ENCODE assay signal across 1 cellular context in the genomic region with DNA sequence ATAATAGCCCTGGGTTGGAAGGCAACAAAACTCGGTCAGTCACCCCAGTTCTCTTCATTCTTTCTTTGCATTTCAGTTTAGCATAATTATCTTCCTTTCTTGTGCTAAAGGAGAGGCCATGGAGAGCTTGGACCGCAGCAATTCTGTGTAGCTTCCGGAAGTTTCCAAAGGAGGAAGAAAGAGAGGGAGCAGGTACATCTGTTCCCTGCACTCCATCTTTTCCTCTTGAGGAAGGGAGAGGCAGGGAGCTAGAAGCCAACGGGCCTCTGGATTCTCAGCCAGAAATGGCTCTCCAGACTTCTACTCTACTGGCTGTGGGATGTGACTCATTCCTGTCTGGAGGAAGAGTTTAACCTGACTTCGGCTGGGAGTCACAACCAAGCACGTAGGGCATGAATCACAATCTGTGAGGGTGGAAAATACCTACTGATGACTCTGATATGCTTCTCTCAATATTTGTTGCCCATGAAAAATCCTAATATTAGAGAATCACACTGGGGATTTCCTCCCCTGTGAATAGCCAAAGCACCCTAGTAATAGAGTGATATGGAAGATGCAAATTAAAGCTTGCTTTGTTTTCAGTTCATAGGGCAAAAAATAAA.
A peak's percentile ranks its signal among the peaks of the same experiment; 100 is the strongest.
TF ChIP-seq lines count a peak whose summit lies in the region.

No MANE protein-coding gene starts in this region.

TF ChIP-seq in HepG2, 621 proteins besides CTCF, POLR2A, EP300 and RAD21 (continued from another document):
- TF ChIP-seq SAP130 (CRISPR knock-in tag; IDR thresholded peaks at IDR 0.05; ENCODE audit: low read depth) (peak; percentile 42; the same call in 1 of the 2 replicates), ZNF468 (CRISPR knock-in tag; IDR thresholded peaks at IDR 0.05) (no peak), FOSL2 (CRISPR knock-in tag; IDR thresholded peaks at IDR 0.05) (peak; percentile 88), RARA (CRISPR knock-in tag; IDR thresholded peaks at IDR 0.05) (0 out of 2 replicates have a peak, but pooled peaks have one; percentile 7), ZNF562 (CRISPR knock-in tag; IDR thresholded peaks at IDR 0.05; ENCODE audit: borderline replicate concordance) (no peak), ZNF644 (CRISPR knock-in tag; IDR thresholded peaks at IDR 0.05; ENCODE audit: low read depth) (peak; percentile 21; the same call in 1 of the 2 replicates), ZNF879 (CRISPR knock-in tag; IDR thresholded peaks at IDR 0.05) (no peak), REL (CRISPR knock-in tag; conservative IDR thresholded peaks at IDR 0.05) (no peak), ZNF550 (CRISPR knock-in tag; IDR thresholded peaks at IDR 0.05; ENCODE audit: borderline replicate concordance) (no peak), STAT5B (CRISPR knock-in tag; IDR thresholded peaks at IDR 0.05) (no peak), KDM4B (CRISPR knock-in tag; IDR thresholded peaks at IDR 0.05) (no peak), SMAD9 (CRISPR knock-in tag; IDR thresholded peaks at IDR 0.05) (no peak), ELF3 (CRISPR knock-in tag; IDR thresholded peaks at IDR 0.05) (peak; percentile 36; the same call in 1 of the 2 replicates), ARNT2 (CRISPR knock-in tag; IDR thresholded peaks at IDR 0.05; ENCODE audit: low read depth) (no peak), ZC3H4 (CRISPR knock-in tag; IDR thresholded peaks at IDR 0.05; ENCODE audit: borderline replicate concordance) (no peak), ETV5 (CRISPR knock-in tag; IDR thresholded peaks at IDR 0.05; ENCODE audit: borderline replicate concordance) (peak; percentile 11; the same call in 1 of the 2 replicates), MED8 (CRISPR knock-in tag; IDR thresholded peaks at IDR 0.05; ENCODE audit: insufficient replicate concordance) (no peak)
- TF ChIP-seq, protein P1, sequence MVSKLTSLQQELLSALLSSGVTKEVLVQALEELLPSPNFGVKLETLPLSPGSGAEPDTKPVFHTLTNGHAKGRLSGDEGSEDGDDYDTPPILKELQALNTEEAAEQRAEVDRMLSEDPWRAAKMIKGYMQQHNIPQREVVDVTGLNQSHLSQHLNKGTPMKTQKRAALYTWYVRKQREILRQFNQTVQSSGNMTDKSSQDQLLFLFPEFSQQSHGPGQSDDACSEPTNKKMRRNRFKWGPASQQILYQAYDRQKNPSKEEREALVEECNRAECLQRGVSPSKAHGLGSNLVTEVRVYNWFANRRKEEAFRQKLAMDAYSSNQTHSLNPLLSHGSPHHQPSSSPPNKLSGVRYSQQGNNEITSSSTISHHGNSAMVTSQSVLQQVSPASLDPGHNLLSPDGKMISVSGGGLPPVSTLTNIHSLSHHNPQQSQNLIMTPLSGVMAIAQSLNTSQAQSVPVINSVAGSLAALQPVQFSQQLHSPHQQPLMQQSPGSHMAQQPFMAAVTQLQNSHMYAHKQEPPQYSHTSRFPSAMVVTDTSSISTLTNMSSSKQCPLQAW (CRISPR knock-in tag; IDR thresholded peaks at IDR 0.05) = no peak
- TF ChIP-seq, protein P2, sequence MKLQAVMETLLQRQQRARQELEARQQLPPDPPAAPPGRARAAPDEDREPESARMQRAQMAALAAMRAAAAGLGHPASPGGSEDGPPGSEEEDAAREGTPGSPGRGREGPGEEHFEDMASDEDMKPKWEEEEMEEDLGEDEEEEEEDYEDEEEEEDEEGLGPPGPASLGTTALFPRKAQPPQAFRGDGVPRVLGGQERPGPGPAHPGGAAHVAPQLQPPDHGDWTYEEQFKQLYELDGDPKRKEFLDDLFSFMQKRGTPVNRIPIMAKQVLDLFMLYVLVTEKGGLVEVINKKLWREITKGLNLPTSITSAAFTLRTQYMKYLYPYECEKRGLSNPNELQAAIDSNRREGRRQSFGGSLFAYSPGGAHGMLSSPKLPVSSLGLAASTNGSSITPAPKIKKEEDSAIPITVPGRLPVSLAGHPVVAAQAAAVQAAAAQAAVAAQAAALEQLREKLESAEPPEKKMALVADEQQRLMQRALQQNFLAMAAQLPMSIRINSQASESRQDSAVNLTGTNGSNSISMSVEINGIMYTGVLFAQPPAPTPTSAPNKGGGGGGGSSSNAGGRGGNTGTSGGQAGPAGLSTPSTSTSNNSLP (IDR thresholded peaks at IDR 0.05; ENCODE audit: low read depth, low read length) = no peak
- TF ChIP-seq, protein P3, sequence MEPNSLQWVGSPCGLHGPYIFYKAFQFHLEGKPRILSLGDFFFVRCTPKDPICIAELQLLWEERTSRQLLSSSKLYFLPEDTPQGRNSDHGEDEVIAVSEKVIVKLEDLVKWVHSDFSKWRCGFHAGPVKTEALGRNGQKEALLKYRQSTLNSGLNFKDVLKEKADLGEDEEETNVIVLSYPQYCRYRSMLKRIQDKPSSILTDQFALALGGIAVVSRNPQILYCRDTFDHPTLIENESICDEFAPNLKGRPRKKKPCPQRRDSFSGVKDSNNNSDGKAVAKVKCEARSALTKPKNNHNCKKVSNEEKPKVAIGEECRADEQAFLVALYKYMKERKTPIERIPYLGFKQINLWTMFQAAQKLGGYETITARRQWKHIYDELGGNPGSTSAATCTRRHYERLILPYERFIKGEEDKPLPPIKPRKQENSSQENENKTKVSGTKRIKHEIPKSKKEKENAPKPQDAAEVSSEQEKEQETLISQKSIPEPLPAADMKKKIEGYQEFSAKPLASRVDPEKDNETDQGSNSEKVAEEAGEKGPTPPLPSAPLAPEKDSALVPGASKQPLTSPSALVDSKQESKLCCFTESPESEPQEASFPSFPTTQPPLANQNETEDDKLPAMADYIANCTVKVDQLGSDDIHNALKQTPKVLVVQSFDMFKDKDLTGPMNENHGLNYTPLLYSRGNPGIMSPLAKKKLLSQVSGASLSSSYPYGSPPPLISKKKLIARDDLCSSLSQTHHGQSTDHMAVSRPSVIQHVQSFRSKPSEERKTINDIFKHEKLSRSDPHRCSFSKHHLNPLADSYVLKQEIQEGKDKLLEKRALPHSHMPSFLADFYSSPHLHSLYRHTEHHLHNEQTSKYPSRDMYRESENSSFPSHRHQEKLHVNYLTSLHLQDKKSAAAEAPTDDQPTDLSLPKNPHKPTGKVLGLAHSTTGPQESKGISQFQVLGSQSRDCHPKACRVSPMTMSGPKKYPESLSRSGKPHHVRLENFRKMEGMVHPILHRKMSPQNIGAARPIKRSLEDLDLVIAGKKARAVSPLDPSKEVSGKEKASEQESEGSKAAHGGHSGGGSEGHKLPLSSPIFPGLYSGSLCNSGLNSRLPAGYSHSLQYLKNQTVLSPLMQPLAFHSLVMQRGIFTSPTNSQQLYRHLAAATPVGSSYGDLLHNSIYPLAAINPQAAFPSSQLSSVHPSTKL (CRISPR knock-in tag; IDR thresholded peaks at IDR 0.05) = peak; percentile 33; the same call in 1 of the 2 replicates
- TF ChIP-seq, protein P4, sequence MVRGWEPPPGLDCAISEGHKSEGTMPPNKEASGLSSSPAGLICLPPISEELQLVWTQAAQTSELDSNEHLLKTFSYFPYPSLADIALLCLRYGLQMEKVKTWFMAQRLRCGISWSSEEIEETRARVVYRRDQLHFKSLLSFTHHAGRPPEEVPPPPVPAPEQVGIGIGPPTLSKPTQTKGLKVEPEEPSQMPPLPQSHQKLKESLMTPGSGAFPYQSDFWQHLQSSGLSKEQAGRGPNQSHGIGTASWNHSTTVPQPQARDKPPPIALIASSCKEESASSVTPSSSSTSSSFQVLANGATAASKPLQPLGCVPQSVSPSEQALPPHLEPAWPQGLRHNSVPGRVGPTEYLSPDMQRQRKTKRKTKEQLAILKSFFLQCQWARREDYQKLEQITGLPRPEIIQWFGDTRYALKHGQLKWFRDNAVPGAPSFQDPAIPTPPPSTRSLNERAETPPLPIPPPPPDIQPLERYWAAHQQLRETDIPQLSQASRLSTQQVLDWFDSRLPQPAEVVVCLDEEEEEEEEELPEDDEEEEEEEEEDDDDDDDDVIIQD (CRISPR knock-in tag; IDR thresholded peaks at IDR 0.05; ENCODE audit: low read depth) = 0 out of 2 replicates have a peak, but pooled peaks have one; percentile 51
- TF ChIP-seq, protein P5, sequence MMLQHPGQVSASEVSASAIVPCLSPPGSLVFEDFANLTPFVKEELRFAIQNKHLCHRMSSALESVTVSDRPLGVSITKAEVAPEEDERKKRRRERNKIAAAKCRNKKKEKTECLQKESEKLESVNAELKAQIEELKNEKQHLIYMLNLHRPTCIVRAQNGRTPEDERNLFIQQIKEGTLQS (CRISPR knock-in tag; IDR thresholded peaks at IDR 0.05) = no peak
- TF ChIP-seq, protein P6, sequence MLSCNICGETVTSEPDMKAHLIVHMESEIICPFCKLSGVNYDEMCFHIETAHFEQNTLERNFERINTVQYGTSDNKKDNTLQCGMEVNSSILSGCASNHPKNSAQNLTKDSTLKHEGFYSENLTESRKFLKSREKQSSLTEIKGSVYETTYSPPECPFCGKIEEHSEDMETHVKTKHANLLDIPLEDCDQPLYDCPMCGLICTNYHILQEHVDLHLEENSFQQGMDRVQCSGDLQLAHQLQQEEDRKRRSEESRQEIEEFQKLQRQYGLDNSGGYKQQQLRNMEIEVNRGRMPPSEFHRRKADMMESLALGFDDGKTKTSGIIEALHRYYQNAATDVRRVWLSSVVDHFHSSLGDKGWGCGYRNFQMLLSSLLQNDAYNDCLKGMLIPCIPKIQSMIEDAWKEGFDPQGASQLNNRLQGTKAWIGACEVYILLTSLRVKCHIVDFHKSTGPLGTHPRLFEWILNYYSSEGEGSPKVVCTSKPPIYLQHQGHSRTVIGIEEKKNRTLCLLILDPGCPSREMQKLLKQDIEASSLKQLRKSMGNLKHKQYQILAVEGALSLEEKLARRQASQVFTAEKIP (CRISPR knock-in tag; IDR thresholded peaks at IDR 0.05; ENCODE audit: borderline replicate concordance) = no peak
